Comparison of ENCODE assay signal across 9 cellular contexts in the genomic region with DNA sequence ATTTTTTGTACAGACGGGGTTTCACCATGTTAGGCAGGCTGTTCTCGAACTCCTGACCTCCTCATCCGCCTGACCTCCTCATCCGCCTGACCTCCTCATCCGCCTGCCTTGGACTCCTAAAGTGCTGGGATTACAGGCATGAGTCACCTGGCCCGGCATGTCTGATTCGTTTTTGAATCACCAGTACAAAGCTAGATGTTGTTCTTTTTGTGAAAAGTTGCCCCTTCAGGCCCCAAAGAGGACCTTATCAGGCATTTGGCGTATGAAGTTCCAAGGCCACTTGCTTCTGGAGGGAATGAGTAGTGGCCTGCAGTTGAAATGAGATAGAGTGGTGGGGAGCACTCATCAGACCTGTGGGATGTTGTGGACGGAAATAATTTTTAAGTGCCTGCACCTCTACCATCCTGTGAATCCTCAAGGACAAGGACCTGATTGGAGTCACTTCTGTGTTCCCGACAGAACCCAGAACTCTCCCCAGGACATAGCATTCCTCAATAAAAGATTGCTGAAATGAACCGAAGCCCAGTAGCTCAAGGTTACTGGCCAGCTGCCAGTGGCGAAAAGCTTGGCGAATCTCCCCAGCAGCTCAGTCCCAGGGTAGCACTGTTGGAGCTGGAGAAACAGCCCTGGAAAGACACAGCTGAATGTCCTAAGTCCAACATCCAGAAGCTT. TPM values are rescaled to one million over a fixed set of nuclear protein-coding genes. Genes with fewer than 3 reads are reported as not detected.
A peak's percentile ranks its signal among the peaks of the same experiment; 100 is the strongest.
DNase-seq lines count a peak whose midpoint lies in the region; ATAC-seq and TF ChIP-seq lines count a peak whose summit lies in the region.
"Had no signal": no experiment of that assay in that cellular context is flagged by ENCODE, and none has a peak within 500 bp of the region (broad histone marks: within the 10 kb centered on the region; RNA-seq: fewer than 3 reads in every experiment).

No MANE protein-coding gene starts in this region.

- H3K36me3 Mint-ChIP-seq in chondrocyte (ENCODE audit: low read depth) = no peaks in the 10 kb centered on the region

- H3K4me3 Mint-ChIP-seq in chondrocyte (ENCODE audit: unreplicated experiment) = no peak overlapping the region

- H3K36me3 ChIP-seq in MG63 = no peaks in the 10 kb centered on the region

- H3K9me3 Mint-ChIP-seq in chondrocyte (ENCODE audit: low read depth) = peaks cover 5% of the 10 kb centered on the region

- DNase-seq in MG63 = peak; percentile 90
- DNase-seq in chondrocyte (ENCODE audit: low spot score) = peak; percentile 19
- peak; percentile 48 for DNase-seq in kidney tubule cell (ENCODE audit: low spot score)
- DNase-seq in stimulated activated naive CD8-positive, alpha-beta T cell treated with anti-CD3 and anti-CD28 coated beads, Interleukin-15, Interleukin-2, amounts not matched to agents 100 U/mL and 50 U/mL, for 24 hours = no peak
- DNase-seq: NCI-H1105 treated with DMSO at 0.1 percent for 48 hours had no signal

- no peaks in the 10 kb centered on the region for H3K27me3 Mint-ChIP-seq in chondrocyte (ENCODE audit: low read depth)

- H3K4me1 Mint-ChIP-seq in chondrocyte (ENCODE audit: low read depth) = peaks cover 5% of the 10 kb centered on the region

- H3K9me3 ChIP-seq in MG63 = no peaks in the 10 kb centered on the region

- peak overlapping the region; percentile 69 for H3K27ac ChIP-seq in temporal lobe (ENCODE audit: low read depth, low read length)

- no peak for TF ChIP-seq CTCF in chondrocyte (IDR thresholded peaks at IDR 0.05)

- no peak overlapping the region for H3K27ac Mint-ChIP-seq in chondrocyte (ENCODE audit: unreplicated experiment)

- no peak overlapping the region for H3K4me3 ChIP-seq in MG63

- ATAC-seq in HG03342 (IDR thresholded peaks at IDR 0.05; ENCODE audit: unreplicated experiment) (no peak), GM19455 (IDR thresholded peaks at IDR 0.05; ENCODE audit: unreplicated experiment) (no peak), HG03135 (IDR thresholded peaks at IDR 0.05; ENCODE audit: unreplicated experiment) (no peak)
- ATAC-seq in stimulated activated naive CD8-positive, alpha-beta T cell treated with anti-CD3 and anti-CD28 coated beads, Interleukin-15, Interleukin-2, amounts not matched to agents 100 U/mL and 50 U/mL, for 24 hours = no peak

- H3K27me3 ChIP-seq in MG63 = no peaks in the 10 kb centered on the region

RNA-seq across cellular contexts. Expression of gene NDUFS5, which starts 50.1 kb away (rescaled TPM):
- total RNA-seq in MG63 (2014; rRNA removed; shearing (Covaris generic); ENCODE audit: low replicate concordance) = 440 and 1,315 TPM in 2 replicates
- 148 to 181 TPM (median 149 TPM) in 3 replicates for total RNA-seq in chondrocyte
- total RNA-seq in temporal lobe = 189 TPM
